ENCODE assay signal across 8 cellular contexts in genomic region chr14:74257988-74258704, GRCh38. TPM values are rescaled to one million over a fixed set of nuclear protein-coding genes. Genes with fewer than 3 reads are reported as not detected.
DNase-seq lines count a peak whose midpoint lies in the region; ATAC-seq and TF ChIP-seq lines count a peak whose summit lies in the region.

No MANE protein-coding gene starts in this region.

- H3K79me2 ChIP-seq in OCI-LY3 (ENCODE audit: low read length) = no peaks in the 10 kb centered on the region

- intact Hi-C loops in CD8-positive, alpha-beta T cell (cut with DNase I, micrococcal nuclease) = loop anchor here (1.0 to 10.0 kb wide), 2 partner anchors 147 to 243 kb away; partner anchors contain the start of genes BBOF1 (in 1 of the 2) and ENTPD5 (in 1 of the 2)

- H3K4me1 ChIP-seq in CD8-positive, alpha-beta T cell (ENCODE audit: insufficient read depth, low read length) = peaks cover 6% of the 10 kb centered on the region
- 0 out of 2 replicates have a peak, but pooled peaks cover 6% of the 10 kb centered on the region for H3K4me1 ChIP-seq in OCI-LY3 (ENCODE audit: low read length)
- H3K4me1 ChIP-seq in neutrophil (ENCODE audit: control insufficient read depth in 1 of 2, insufficient read depth in 1 of 2, low read depth in 1 of 2, low read length in 1 of 2) = peaks cover 14 to 18% of the 10 kb centered on the region in 2 experiments

- CTCF ChIA-PET in CD8-positive, alpha-beta T cell (lab: Charles Lee) = interaction anchor here (0.6 to 2.3 kb wide), 3 partner anchors 10 to 43 kb away, joined by 3 to 10 read pairs (median 4); no protein-coding TSS in a partner anchor

- no peak overlapping the region for H3K27ac Mint-ChIP-seq in CD8-positive, alpha-beta T cell

- peak overlapping the region; percentile 82 for H2AFZ ChIP-seq in OCI-LY3 (ENCODE audit: low read depth, low read length)

- peaks cover 7% of the 10 kb centered on the region for H3K27me3 Mint-ChIP-seq in CD8-positive, alpha-beta T cell (ENCODE audit: low read depth)

- H3K4me3 ChIP-seq in CD8-positive, alpha-beta T cell (ENCODE audit: low read depth, low read length) = peak overlapping the region; percentile 63
- H3K4me3 ChIP-seq in OCI-LY3 (ENCODE audit: low read length) (peak overlapping the region; percentile 84), epithelial cell of esophagus (ENCODE audit: low read length) (peak overlapping the region; percentile 57), neutrophil (ENCODE audit: low read depth in 1 of 2, low read length in 1 of 2) (peak overlapping the region; percentile 39 to 65)

- POLR2A ChIA-PET in CD8-positive, alpha-beta T cell (lab: Charles Lee) = interaction anchor here (0.6 kb wide), 1 partner anchor 137 kb away, joined by 4 read pairs; no protein-coding TSS in a partner anchor

- H3K4me2 ChIP-seq in OCI-LY3 (ENCODE audit: low read length) = peak overlapping the region; percentile 84

- no peak for TF ChIP-seq CTCF in CD8-positive, alpha-beta T cell (IDR thresholded peaks at IDR 0.05)
- TF ChIP-seq CTCF in OCI-LY3 (IDR thresholded peaks at IDR 0.05; ENCODE audit: low read depth, low read length) (no peak), epithelial cell of esophagus (IDR thresholded peaks at IDR 0.05; ENCODE audit: insufficient read depth, low read depth, low read length, missing control alignments) (no peak), neutrophil (IDR thresholded peaks at IDR 0.05) (no peak)

- ATAC-seq in CD8-positive, alpha-beta T cell = no peak
- ATAC-seq in GM21723 (IDR thresholded peaks at IDR 0.05; ENCODE audit: unreplicated experiment) (no peak), GM18873 (IDR thresholded peaks at IDR 0.05; ENCODE audit: low FRiP score, unreplicated experiment) (no peak)

- H3K27ac ChIP-seq in CD8-positive, alpha-beta T cell (ENCODE audit: low read depth, low read length) = no peak overlapping the region
- H3K27ac ChIP-seq in OCI-LY3 (ENCODE audit: low read length) (no peak overlapping the region), neutrophil (no peak overlapping the region)

- H3K4me3 Mint-ChIP-seq in CD8-positive, alpha-beta T cell = peak overlapping the region; percentile 83

- H3K27me3 ChIP-seq in CD8-positive, alpha-beta T cell (ENCODE audit: insufficient read depth, low read length) = no peaks in the 10 kb centered on the region
- H3K27me3 ChIP-seq in OCI-LY3 (ENCODE audit: low read depth, low read length) (peaks cover 9% of the 10 kb centered on the region), neutrophil (peaks cover 72% of the 10 kb centered on the region)

- no peaks in the 10 kb centered on the region for H3K9me3 Mint-ChIP-seq in CD8-positive, alpha-beta T cell

- DNase-seq in CD8-positive, alpha-beta T cell = no peak
- DNase-seq in epithelial cell of esophagus (ENCODE audit: low read depth) = no peak
- no peak for DNase-seq in ACHN
- no peak for DNase-seq in central memory CD4-positive, alpha-beta T cell

- H3K4me1 Mint-ChIP-seq in CD8-positive, alpha-beta T cell (ENCODE audit: low read depth) = peaks cover 6% of the 10 kb centered on the region

- H3K36me3 ChIP-seq in CD8-positive, alpha-beta T cell (ENCODE audit: insufficient read depth, low read length) = no peaks in the 10 kb centered on the region
- H3K36me3 ChIP-seq in OCI-LY3 (replicated peaks; ENCODE audit: low read depth, low read length) (no peaks in the 10 kb centered on the region), neutrophil (no peaks in the 10 kb centered on the region)

- H3K9ac ChIP-seq in OCI-LY3 (ENCODE audit: low read length) = peak overlapping the region; percentile 63

- no peaks in the 10 kb centered on the region for H3K9me3 ChIP-seq in CD8-positive, alpha-beta T cell (ENCODE audit: low read length)
- no peaks in the 10 kb centered on the region for H3K9me3 ChIP-seq in OCI-LY3 (ENCODE audit: insufficient read depth, low read length)
- H3K9me3 ChIP-seq in neutrophil = no peaks in the 10 kb centered on the region

- in situ Hi-C loops in ACHN (cut with HindIII; ENCODE audit: low pct_ligation_motif_present, low pct_unique_long_range_greater_than_20kb, low sequenced_read_pairs) = no loop called here

- H4K20me1 ChIP-seq in OCI-LY3 (ENCODE audit: insufficient read depth, low read length) = no peaks in the 10 kb centered on the region

- H3K36me3 Mint-ChIP-seq in CD8-positive, alpha-beta T cell = no peaks in the 10 kb centered on the region

RNA-seq across cellular contexts. Expression of gene VSX2, which starts 18.9 kb away (rescaled TPM):
- not detected for total RNA-seq in CD8-positive, alpha-beta T cell

RNA-seq across cellular contexts. Expression of gene ABCD4, which starts 44.6 kb away (rescaled TPM):
- 10 to 100 TPM; 67.5 to 76.9 TPM for total RNA-seq in CD8-positive, alpha-beta T cell
